11 cellular contexts compared by ENCODE assay signal in genomic region chr1:212225871-212226302, GRCh38. TPM values are rescaled to one million over a fixed set of nuclear protein-coding genes. Genes with fewer than 3 reads are reported as not detected.
A peak's percentile ranks its signal among the peaks of the same experiment; 100 is the strongest.
DNase-seq lines count a peak whose midpoint lies in the region; ATAC-seq and TF ChIP-seq lines count a peak whose summit lies in the region.
"Had no signal": no experiment of that assay in that cellular context is flagged by ENCODE, and none has a peak within 500 bp of the region (broad histone marks: within the 10 kb centered on the region; RNA-seq: fewer than 3 reads in every experiment).

No MANE protein-coding gene starts in this region.

- WGBS in liver = 70% methylated on average over 4 of the region's 4 CpGs

- peak in 1 of 2 donors; percentile 54 for TF ChIP-seq RAD21 in liver (IDR thresholded peaks at IDR 0.05)

- no peak overlapping the region for H3K4me3 ChIP-seq in cardiac muscle cell
- H3K4me3 ChIP-seq in liver (ENCODE audit: low read depth in 1 of 3, low read length in 3 of 3) = no peak overlapping the region
- H3K4me3 ChIP-seq in osteoblast (ENCODE audit: insufficient read depth, low read length) = no peak overlapping the region
- H3K4me3 ChIP-seq: heart left ventricle, upper lobe of right lung had no signal

- H3K27ac ChIP-seq in cardiac muscle cell (peak overlapping the region; percentile 52), liver (ENCODE audit: low read depth in 1 of 2, low read length in 2 of 2) (peak overlapping the region in 1 of 2 donors; percentile 11), osteoblast (ENCODE audit: low read depth, low read length) (no peak overlapping the region)
- H3K27ac ChIP-seq: upper lobe of right lung had no signal

- H3K36me3 ChIP-seq in cardiac muscle cell = no peaks in the 10 kb centered on the region
- H3K36me3 ChIP-seq in liver (ENCODE audit: control insufficient read depth in 4 of 4, insufficient read depth in 3 of 4, low read depth in 1 of 4, low read length in 3 of 4) = no peaks in the 10 kb centered on the region
- no peaks in the 10 kb centered on the region for H3K36me3 ChIP-seq in osteoblast (ENCODE audit: insufficient read depth, low read length)
- H3K36me3 ChIP-seq: heart left ventricle, upper lobe of right lung had no signal

- H3K9me3 Mint-ChIP-seq in WTC11 = no peaks in the 10 kb centered on the region

- H4K20me1 ChIP-seq in osteoblast (ENCODE audit: insufficient read depth, low read length) = no peaks in the 10 kb centered on the region

- no peak overlapping the region for H3K27ac Mint-ChIP-seq in WTC11

- POLR2A ChIA-PET in WTC11 (lab: Charles Lee) = no interaction called here

- no peak overlapping the region for H3K4me2 ChIP-seq in osteoblast (ENCODE audit: insufficient read depth, low read length)

- no peaks in the 10 kb centered on the region for H3K27me3 Mint-ChIP-seq in WTC11 (ENCODE audit: low read depth)

- CTCF ChIA-PET in WTC11 (lab: Charles Lee) = interaction anchor here (0.6 to 2.4 kb wide), 5 partner anchors 44 to 230 kb away, joined by 3 to 7 read pairs (median 4); partner anchors contain the start of genes DTL and INTS7

- no peak overlapping the region for H3K9ac ChIP-seq in liver (ENCODE audit: low read depth in 1 of 2, low read length in 2 of 2)

- H3K9me3 ChIP-seq in cardiac muscle cell (ENCODE audit: low read depth) = no peaks in the 10 kb centered on the region
- H3K9me3 ChIP-seq in liver (ENCODE audit: control insufficient read depth in 4 of 4, low read length in 3 of 4) = no peaks in the 10 kb centered on the region
- no peaks in the 10 kb centered on the region for H3K9me3 ChIP-seq in osteoblast (ENCODE audit: low read depth, low read length)
- H3K9me3 ChIP-seq: heart left ventricle, upper lobe of right lung had no signal

- TF ChIP-seq CTCF in cardiac muscle cell (IDR thresholded peaks at IDR 0.05; ENCODE audit: low read depth, low read length) (no peak), WTC11 (IDR thresholded peaks at IDR 0.05) (no peak), liver (IDR thresholded peaks at IDR 0.05; ENCODE audit: low read depth, low read length, missing input control) (no peak), osteoblast (IDR thresholded peaks at IDR 0.05; ENCODE audit: extremely low read depth, low read depth, low read length) (no peak)

- intact Hi-C loops in Right ventricle myocardium inferior (cut with DNase I) = no loop called here

- no peaks in the 10 kb centered on the region for H3K79me2 ChIP-seq in osteoblast (ENCODE audit: insufficient read depth, low read length)

- H3K4me3 Mint-ChIP-seq in WTC11 = no peak overlapping the region

- no peak overlapping the region for H2AFZ ChIP-seq in osteoblast (ENCODE audit: low read length)

- H3K36me3 Mint-ChIP-seq in WTC11 = no peaks in the 10 kb centered on the region

- H3K27me3 ChIP-seq in cardiac muscle cell (no peaks in the 10 kb centered on the region), liver (ENCODE audit: control insufficient read depth in 4 of 4, insufficient read depth in 4 of 4, low read length in 3 of 4) (no peaks in the 10 kb centered on the region), osteoblast (ENCODE audit: insufficient read depth, low read length) (no peaks in the 10 kb centered on the region)
- H3K27me3 ChIP-seq: heart left ventricle, upper lobe of right lung had no signal

- H3K4me1 ChIP-seq in cardiac muscle cell (ENCODE audit: low read depth) (peaks cover 20% of the 10 kb centered on the region), liver (ENCODE audit: control insufficient read depth in 4 of 4, insufficient read depth in 4 of 4, low read length in 3 of 4) (peaks cover 0 to 40% (median 19%) of the 10 kb centered on the region in 4 donors), osteoblast (ENCODE audit: insufficient read depth, low read length) (peaks cover 9% of the 10 kb centered on the region)

- H3K4me1 Mint-ChIP-seq in WTC11 = peaks cover 7% of the 10 kb centered on the region

- DNase-seq in cardiac muscle cell (ENCODE audit: low read depth in 1 of 2, low spot score in 1 of 2) (no peak), Right ventricle myocardium inferior (ENCODE audit: missing footprints) (no peak), WTC11 (ENCODE audit: low spot score) (no peak), NCI-H1092 (lab: John Stamatoyannopoulos, UW) (no peak), DMS 273 treated with DMSO at 0.1 percent for 48 hours (lab: John Stamatoyannopoulos, UW) (no peak), osteoblast (ENCODE audit: insufficient read length, low spot score, missing footprints) (no peak)
- DNase-seq in stimulated activated CD4-positive, alpha-beta T cell treated with anti-CD3 and anti-CD28 coated beads, Interleukin-1b, Interleukin-23, amount 100 ng/mL, for 48 hours = no peak
- DNase-seq: EL, heart left ventricle, upper lobe of right lung had no signal

- no peak for ATAC-seq in Right ventricle myocardium inferior
- ATAC-seq in WTC11 = peak; percentile 58
- ATAC-seq: upper lobe of right lung had no signal

TF ChIP-seq in WTC11, 78 proteins besides CTCF, POLR2A, EP300 and RAD21:
- TF ChIP-seq PRRX2 (CRISPR knock-in tag; IDR thresholded peaks at IDR 0.05) (no peak), GRHL2 (CRISPR knock-in tag; IDR thresholded peaks at IDR 0.05; ENCODE audit: insufficient replicate concordance, severe bottlenecking) (no peak)
- TF ChIP-seq, protein P1, sequence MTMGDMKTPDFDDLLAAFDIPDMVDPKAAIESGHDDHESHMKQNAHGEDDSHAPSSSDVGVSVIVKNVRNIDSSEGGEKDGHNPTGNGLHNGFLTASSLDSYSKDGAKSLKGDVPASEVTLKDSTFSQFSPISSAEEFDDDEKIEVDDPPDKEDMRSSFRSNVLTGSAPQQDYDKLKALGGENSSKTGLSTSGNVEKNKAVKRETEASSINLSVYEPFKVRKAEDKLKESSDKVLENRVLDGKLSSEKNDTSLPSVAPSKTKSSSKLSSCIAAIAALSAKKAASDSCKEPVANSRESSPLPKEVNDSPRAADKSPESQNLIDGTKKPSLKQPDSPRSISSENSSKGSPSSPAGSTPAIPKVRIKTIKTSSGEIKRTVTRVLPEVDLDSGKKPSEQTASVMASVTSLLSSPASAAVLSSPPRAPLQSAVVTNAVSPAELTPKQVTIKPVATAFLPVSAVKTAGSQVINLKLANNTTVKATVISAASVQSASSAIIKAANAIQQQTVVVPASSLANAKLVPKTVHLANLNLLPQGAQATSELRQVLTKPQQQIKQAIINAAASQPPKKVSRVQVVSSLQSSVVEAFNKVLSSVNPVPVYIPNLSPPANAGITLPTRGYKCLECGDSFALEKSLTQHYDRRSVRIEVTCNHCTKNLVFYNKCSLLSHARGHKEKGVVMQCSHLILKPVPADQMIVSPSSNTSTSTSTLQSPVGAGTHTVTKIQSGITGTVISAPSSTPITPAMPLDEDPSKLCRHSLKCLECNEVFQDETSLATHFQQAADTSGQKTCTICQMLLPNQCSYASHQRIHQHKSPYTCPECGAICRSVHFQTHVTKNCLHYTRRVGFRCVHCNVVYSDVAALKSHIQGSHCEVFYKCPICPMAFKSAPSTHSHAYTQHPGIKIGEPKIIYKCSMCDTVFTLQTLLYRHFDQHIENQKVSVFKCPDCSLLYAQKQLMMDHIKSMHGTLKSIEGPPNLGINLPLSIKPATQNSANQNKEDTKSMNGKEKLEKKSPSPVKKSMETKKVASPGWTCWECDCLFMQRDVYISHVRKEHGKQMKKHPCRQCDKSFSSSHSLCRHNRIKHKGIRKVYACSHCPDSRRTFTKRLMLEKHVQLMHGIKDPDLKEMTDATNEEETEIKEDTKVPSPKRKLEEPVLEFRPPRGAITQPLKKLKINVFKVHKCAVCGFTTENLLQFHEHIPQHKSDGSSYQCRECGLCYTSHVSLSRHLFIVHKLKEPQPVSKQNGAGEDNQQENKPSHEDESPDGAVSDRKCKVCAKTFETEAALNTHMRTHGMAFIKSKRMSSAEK (CRISPR knock-in tag; IDR thresholded peaks at IDR 0.05; ENCODE audit: borderline replicate concordance) = no peak

TF ChIP-seq in liver, 16 proteins besides CTCF, POLR2A, EP300 and RAD21:
- peak; percentile 30 to 37 for TF ChIP-seq HNF4A (conservative IDR thresholded peaks at IDR 0.05)
- TF ChIP-seq HNF4G (IDR thresholded peaks at IDR 0.05) = no peak
- TF ChIP-seq FOXA2 (IDR thresholded peaks at IDR 0.05) = no peak
- TF ChIP-seq SP1 (IDR thresholded peaks at IDR 0.05) = peak; percentile 69
- peak; percentile 44 for TF ChIP-seq YY1 (IDR thresholded peaks at IDR 0.05)
- peak; percentile 52 for TF ChIP-seq NR2F2 (IDR thresholded peaks at IDR 0.05)
- peak; percentile 87 to 90 for TF ChIP-seq RXRA (IDR thresholded peaks at IDR 0.05)

RNA-seq across cellular contexts. Expression of gene PPP2R5A, which starts 59.3 kb away (rescaled TPM):
- total RNA-seq in cardiac muscle cell (51.7 and 70.4 TPM in 2 replicates), Right ventricle myocardium inferior (80.8 TPM), WTC11 (2021) (32.0 to 35.9 TPM (median 32.1 TPM) in 3 replicates), liver (10 to 100 TPM; 29.5 to 40.7 TPM), osteoblast (21.4 and 24.8 TPM in 2 replicates)
- polyA plus RNA-seq in cardiac muscle cell (65.0 and 67.4 TPM in 2 replicates), liver (10 to 100 TPM; 22.9 to 27.4 TPM)
